In the genomic region with DNA sequence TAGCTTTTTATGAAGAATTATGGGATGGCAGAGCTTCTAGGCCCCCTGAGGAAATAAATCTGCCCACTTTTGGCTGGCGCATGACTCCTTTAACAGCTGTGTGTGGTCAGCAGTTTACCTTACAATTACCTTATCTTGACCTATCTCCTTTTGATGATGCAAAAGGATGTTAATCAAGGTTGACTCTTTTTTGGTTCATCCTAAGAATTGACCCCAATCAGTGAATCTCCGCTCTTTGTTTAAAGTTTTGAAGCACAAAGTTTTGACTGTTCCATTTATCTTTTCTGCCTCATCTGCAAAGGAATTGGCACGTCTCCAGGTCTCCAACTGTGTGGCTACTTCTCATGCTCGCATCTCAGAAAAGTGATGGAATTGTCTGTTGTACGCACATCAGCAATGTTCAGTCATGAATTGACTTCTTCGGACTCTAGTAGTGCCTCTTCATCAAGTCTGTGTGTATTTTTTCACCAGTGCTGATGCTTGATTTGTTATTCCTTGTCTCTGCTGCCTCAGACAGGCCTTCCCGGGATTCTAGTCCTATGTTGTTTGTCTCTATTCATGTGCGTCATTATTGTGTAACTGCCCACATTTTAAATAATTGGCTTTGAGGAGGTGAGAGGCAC, we compare ENCODE assay signal across 11 cellular contexts.
DNase-seq lines count a peak whose midpoint lies in the region; ATAC-seq, FAIRE-seq and TF ChIP-seq lines count a peak whose summit lies in the region.
"Had no signal": no experiment of that assay in that cellular context is flagged by ENCODE, and none has a peak within 500 bp of the region (broad histone marks: within the 10 kb centered on the region; RNA-seq: fewer than 3 reads in every experiment).

No MANE protein-coding gene starts in this region.

- TF ChIP-seq RAD21 in Ishikawa (IDR thresholded peaks at IDR 0.05; ENCODE audit: low read depth) (no peak), GM12878 (IDR thresholded peaks at IDR 0.05; ENCODE audit: insufficient read depth, low read depth, low read length) (no peak)

- no peak overlapping the region for H4K5ac ChIP-seq in mesendoderm (ENCODE audit: low read length)

- intact Hi-C loops in GM12878 (cut with micrococcal nuclease; ENCODE audit: unreplicated experiment): loop anchor here (1.0 to 5.0 kb wide), 4 partner anchors 11 to 205 kb away; no protein-coding TSS in a partner anchor

- no peak overlapping the region for H3K4ac ChIP-seq in mesendoderm (ENCODE audit: low read depth, low read length)

- no peak for ATAC-seq in GM12878
- ATAC-seq: upper lobe of right lung had no signal

- no peak overlapping the region for H2AK5ac ChIP-seq in mesendoderm (ENCODE audit: low read length)

- no peak overlapping the region for H4K8ac ChIP-seq in mesendoderm (ENCODE audit: low read depth, low read length)

- CTCF ChIA-PET in GM12878 (lab: Yijun Ruan, JAX): interaction anchor here (0.6 to 4.8 kb wide), 9 partner anchors 10 to 612 kb away, joined by 3 to 34 read pairs (median 3); no protein-coding TSS in a partner anchor

- no peak overlapping the region for H3K18ac ChIP-seq in mesendoderm (ENCODE audit: low read length)

- H3K27me3 ChIP-seq in GM12878 (replicated peaks in 1 of 2; ENCODE audit: control insufficient read depth in 2 of 2, insufficient read depth in 2 of 2, low read length in 1 of 2) (no peaks in the 10 kb centered on the region), mesendoderm (ENCODE audit: insufficient read depth, low read length, poor library complexity) (no peaks in the 10 kb centered on the region)
- H3K27me3 ChIP-seq: upper lobe of right lung had no signal

- no peaks in the 10 kb centered on the region for H4K20me1 ChIP-seq in GM12878 (ENCODE audit: control insufficient read depth, insufficient read depth)

- H3K36me3 ChIP-seq in GM12878 (ENCODE audit: control insufficient read depth in 2 of 2, insufficient read depth in 2 of 2, low read length in 1 of 2) (no peaks in the 10 kb centered on the region), mesendoderm (ENCODE audit: control insufficient read depth, insufficient read depth, low read length) (no peaks in the 10 kb centered on the region)
- H3K36me3 ChIP-seq: upper lobe of right lung had no signal

- H2BK5ac ChIP-seq in mesendoderm (ENCODE audit: low read length): no peak overlapping the region

- no peak overlapping the region for H3K4me2 ChIP-seq in GM12878 (ENCODE audit: control insufficient read depth, insufficient read depth)
- no peak overlapping the region for H3K4me2 ChIP-seq in mesendoderm (ENCODE audit: low read length)

- H3K9me3 ChIP-seq in GM12878 (replicated peaks; ENCODE audit: control insufficient read depth, insufficient read depth, low read length): peaks cover 6% of the 10 kb centered on the region; the same call in 2 of the 3 replicates
- H3K9me3 ChIP-seq: upper lobe of right lung had no signal

- POLR2A ChIA-PET in GM12878 (lab: Charles Lee): interaction anchor here (5.6 kb wide), 1 partner anchor 10 kb away, joined by 35 read pairs; no protein-coding TSS in a partner anchor

- peak overlapping the region; percentile 50 for H3K56ac ChIP-seq in mesendoderm (ENCODE audit: low read length)

- H3K4me1 ChIP-seq in GM12878 (ENCODE audit: control insufficient read depth, insufficient read depth, low read length) (peaks cover 18% of the 10 kb centered on the region), mesendoderm (ENCODE audit: control insufficient read depth, low read depth, low read length) (peaks cover 9% of the 10 kb centered on the region)
- H3K4me1 ChIP-seq: upper lobe of right lung had no signal

- no peak overlapping the region for H2BK120ac ChIP-seq in mesendoderm (ENCODE audit: low read depth, low read length)

- H3K27ac ChIP-seq in GM12878 (ENCODE audit: control insufficient read depth, insufficient read depth) (peak overlapping the region; percentile 25; the same call in 1 of the 2 replicates), mesendoderm (ENCODE audit: low read depth, low read length) (no peak overlapping the region)
- H3K27ac ChIP-seq: upper lobe of right lung had no signal

- BruUV-seq in GM12878 (replicated peaks; lab: Mats Ljungman, UMichigan): no TSS peak

- no peak overlapping the region for H3K9ac ChIP-seq in GM12878 (ENCODE audit: control insufficient read depth, insufficient read depth, low read length)
- no peak overlapping the region for H3K9ac ChIP-seq in mesendoderm (ENCODE audit: low read length)

- H2BK15ac ChIP-seq in mesendoderm (replicated peaks; ENCODE audit: low read depth): no peak overlapping the region

- DNase-seq in AG09319 (ENCODE audit: extremely low read depth, low read depth) (peak; percentile 62), GM12878 (ENCODE audit: low read depth, low spot score) (no peak), mesendoderm (peak; percentile 31), HuH-7.5 (ENCODE audit: low spot score) (no peak), GM13976 (ENCODE audit: low spot score) (no peak), NCI-H1694 treated with DMSO at 0.1 percent for 48 hours (lab: John Stamatoyannopoulos, UW) (no peak), T-helper 2 cell (no peak)
- DNase-seq: Kasumi-1, NCI-H774, upper lobe of right lung had no signal

- H3K23ac ChIP-seq in mesendoderm (ENCODE audit: low read length): no peak overlapping the region

- FAIRE-seq in GM12878 (lab: Jason Lieb, UNC): no peak

- no peak overlapping the region for H3K4me3 ChIP-seq in GM12878
- no peak overlapping the region for H3K4me3 ChIP-seq in mesendoderm (ENCODE audit: low read length)
- H3K4me3 ChIP-seq: upper lobe of right lung had no signal

- in situ Hi-C loops in GM12878 (cut with MboI): no loop called here
- in situ Hi-C loops in GM13976 (cut with MboI; ENCODE audit: low sequenced_read_pairs, unreplicated experiment): no loop called here

- RAD21 ChIA-PET in GM12878 (lab: Charles Lee; ENCODE audit: unreplicated experiment): interaction anchor here (0.8 to 5.2 kb wide), 13 partner anchors 10 to 612 kb away, joined by 3 to 77 read pairs (median 4); no protein-coding TSS in a partner anchor

- TF ChIP-seq POLR2A in GM12878 (IDR thresholded peaks at IDR 0.05; ENCODE audit: low read depth, low read length): no peak

- H2AFZ ChIP-seq in GM12878 (ENCODE audit: control insufficient read depth, low read depth, low read length): no peak overlapping the region

- SMC1A ChIA-PET in GM12878 (lab: Charles Lee; ENCODE audit: uncharacterized antibody, unreplicated experiment): interaction anchor here (0.8 to 5.3 kb wide), 14 partner anchors 10 to 552 kb away, joined by 3 to 102 read pairs (median 6); no protein-coding TSS in a partner anchor

- TF ChIP-seq EP300 in Ishikawa (IDR thresholded peaks at IDR 0.05; ENCODE audit: borderline replicate concordance): no peak
- no peak for TF ChIP-seq EP300 in GM12878 (IDR thresholded peaks at IDR 0.05; ENCODE audit: borderline replicate concordance in 1 of 2, control insufficient read depth in 1 of 2, low read depth in 2 of 2, low read length in 2 of 2)

- WGBS in GM12878 (ENCODE audit: insufficient coverage, insufficient replicate concordance, low lambda C conversion rate, missing lambda C conversion rate): 71% methylated on average over 8 of the region's 8 CpGs
- WGBS in mesendoderm (ENCODE audit: extremely low coverage, insufficient coverage, low lambda C conversion rate): no CpG with 5 or more reads among the region's 8 CpGs

- H3K79me1 ChIP-seq in mesendoderm (ENCODE audit: low read length): no peaks in the 10 kb centered on the region

- H3K79me2 ChIP-seq in GM12878 (ENCODE audit: control insufficient read depth, insufficient read depth, low read length) (no peaks in the 10 kb centered on the region), mesendoderm (ENCODE audit: control insufficient read depth, insufficient read depth, low read length) (no peaks in the 10 kb centered on the region)

- TF ChIP-seq CTCF in AG09319 (IDR thresholded peaks at IDR 0.05; ENCODE audit: low read depth, low read length) (no peak), GM12878 (IDR thresholded peaks at IDR 0.05 in 2 of 3, conservative IDR thresholded peaks at IDR 0.05 in 1 of 3; ENCODE audit: control insufficient read depth in 2 of 3, extremely low read depth in 1 of 3, insufficient read depth in 1 of 3, low read depth in 3 of 3, low read length in 3 of 3) (no peak), GM13976 (IDR thresholded peaks at IDR 0.05; ENCODE audit: borderline replicate concordance, control extremely low read depth, extremely low read depth, insufficient read depth, missing control alignments) (no peak)

TF ChIP-seq in Ishikawa, 13 proteins besides CTCF, POLR2A, EP300 and RAD21:
- no peak for TF ChIP-seq USF1 (IDR thresholded peaks at IDR 0.05)
- TF ChIP-seq YY1 (IDR thresholded peaks at IDR 0.05; ENCODE audit: low read depth): no peak
- TF ChIP-seq, protein P1, sequence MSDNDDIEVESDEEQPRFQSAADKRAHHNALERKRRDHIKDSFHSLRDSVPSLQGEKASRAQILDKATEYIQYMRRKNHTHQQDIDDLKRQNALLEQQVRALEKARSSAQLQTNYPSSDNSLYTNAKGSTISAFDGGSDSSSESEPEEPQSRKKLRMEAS (IDR thresholded peaks at IDR 0.05): no peak
- TF ChIP-seq NFIC (IDR thresholded peaks at IDR 0.05): peak; percentile 27; the same call in 1 of the 2 replicates
- TF ChIP-seq TAF1 (IDR thresholded peaks at IDR 0.05; ENCODE audit: low read depth): no peak

TF ChIP-seq in GM12878, 131 proteins besides CTCF, POLR2A, EP300 and RAD21:
- no peak for TF ChIP-seq ZSCAN29 (IDR thresholded peaks at IDR 0.05)
- TF ChIP-seq BMI1 (IDR thresholded peaks at IDR 0.05; ENCODE audit: borderline replicate concordance): no peak

Comparison
In these comparisons a context has a peak if more than half of its experiments do, and no peak if none do; other contexts are left out.
1. DNase-seq: peak in AG09319 (single experiment) and mesendoderm (single experiment); none in GM12878 (single experiment), HuH-7.5 (single experiment), GM13976 (single experiment), NCI-H1694 treated with DMSO at 0.1 percent for 48 hours (single experiment) and T-helper 2 cell (0 of 5).